8 cellular contexts compared by ENCODE assay signal in genomic region chr14:34713681-34714319, GRCh38. TPM values are rescaled to one million over a fixed set of nuclear protein-coding genes. Genes with fewer than 3 reads are reported as not detected.
DNase-seq lines count a peak whose midpoint lies in the region; ATAC-seq and TF ChIP-seq lines count a peak whose summit lies in the region.

No MANE protein-coding gene starts in this region.

- peak overlapping the region; percentile 96 to 98 for H3K27ac ChIP-seq in coronary artery
- H3K27ac ChIP-seq in right lobe of liver = peak overlapping the region; percentile 97 to 99 (median 99)

- H3K4me1 ChIP-seq in right lobe of liver = peaks cover 0 to 43% (median 3%) of the 10 kb centered on the region in 4 donors

- no peak for TF ChIP-seq CTCF in GM13976 (IDR thresholded peaks at IDR 0.05; ENCODE audit: borderline replicate concordance, control extremely low read depth, extremely low read depth, insufficient read depth, missing control alignments)
- TF ChIP-seq CTCF in coronary artery (IDR thresholded peaks at IDR 0.05) = no peak
- TF ChIP-seq CTCF in right lobe of liver (IDR thresholded peaks at IDR 0.05) = no peak

- no peaks in the 10 kb centered on the region for H3K27me3 ChIP-seq in right lobe of liver

- intact Hi-C loops in right lobe of liver (cut with DNase I) = no loop called here

- ATAC-seq in HG03460 (IDR thresholded peaks at IDR 0.05; ENCODE audit: unreplicated experiment) = peak; percentile 22
- ATAC-seq in right lobe of liver = peak; percentile 17 to 51 (median 34)
- ATAC-seq in HG03442 (IDR thresholded peaks at IDR 0.05; ENCODE audit: unreplicated experiment) = no peak

- H3K4me3 ChIP-seq in coronary artery = peak overlapping the region; percentile 87
- H3K4me3 ChIP-seq in right lobe of liver = peak overlapping the region; percentile 79 to 90 (median 79)

- DNase-seq in A172 (ENCODE audit: low spot score) (peak; percentile 28), GM13976 (ENCODE audit: low spot score) (peak; percentile 39), T-helper 2 cell (peak in 3 of 5 experiments; percentile 14 to 34 (median 15)), coronary artery (ENCODE audit: low spot score) (no peak), right lobe of liver (peak in 2 of 3 donors; percentile 49)
- DNase-seq in stimulated activated CD4-positive, alpha-beta T cell treated with anti-CD3 and anti-CD28 coated beads, TNF-alpha, amount 100 ng/mL, for 24 hours (ENCODE audit: low read depth in 3 of 3) = peak in 2 of 3 experiments; percentile 20 to 38

- H3K9me3 ChIP-seq in right lobe of liver = no peaks in the 10 kb centered on the region

- 2% methylated on average over 26 of the region's 33 CpGs for WGBS in right lobe of liver (ENCODE audit: insufficient coverage, low coverage, low lambda C conversion rate, missing lambda C conversion rate)

- H3K36me3 ChIP-seq in right lobe of liver = peaks cover 0 to 17% (median 2%) of the 10 kb centered on the region in 4 donors

- TF ChIP-seq POLR2A in right lobe of liver (IDR thresholded peaks at IDR 0.05) = peak; percentile 25

- in situ Hi-C loops in GM13976 (cut with MboI; ENCODE audit: low sequenced_read_pairs, unreplicated experiment) = no loop called here

RNA-seq across cellular contexts. Expression of gene CFL2, which starts 0.6 kb away (rescaled TPM):
- 110 and 143 TPM in 2 replicates for total RNA-seq in A172 (2014; rRNA removed; shearing (Covaris generic))
- total RNA-seq in right lobe of liver = 10 to 100 TPM; 74.2 to 95.3 (median 78.3) TPM
